In genomic region chr2:218005028-218005427, GRCh38 we compare ENCODE assay signal across 23 cellular contexts. TPM values are rescaled to one million over a fixed set of nuclear protein-coding genes. Genes with fewer than 3 reads are reported as not detected.
DNase-seq lines count a peak whose midpoint lies in the region; ATAC-seq and TF ChIP-seq lines count a peak whose summit lies in the region.
"Had no signal": no experiment of that assay in that cellular context is flagged by ENCODE, and none has a peak within 500 bp of the region (broad histone marks: within the 10 kb centered on the region; RNA-seq: fewer than 3 reads in every experiment).

No MANE protein-coding gene starts in this region.

- H3K4me3 ChIP-seq in heart left ventricle (no peak overlapping the region), thoracic aorta (no peak overlapping the region)
- H3K4me3 ChIP-seq: lung, uterus had no signal

- ATAC-seq in heart left ventricle (no peak), Right ventricle myocardium inferior (no peak), thoracic aorta (ENCODE audit: insufficient number of reproducible peaks, low FRiP score, low read depth) (no peak), GM18858 (IDR thresholded peaks at IDR 0.05; ENCODE audit: unreplicated experiment) (no peak)

- 65 to 91% (median 81%) methylated on average over 4 of the region's 4 CpGs for WGBS in heart left ventricle, 4 donors

- H3K27ac Mint-ChIP-seq in brain: peak overlapping the region in 4 of 5 experiments; percentile 41 to 99 (median 97)
- no peak overlapping the region for H3K27ac Mint-ChIP-seq in neural crest cell (ENCODE audit: unreplicated experiment)
- H3K27ac Mint-ChIP-seq: activated naive CD4-positive, alpha-beta T cell treated with anti-CD3 and anti-CD28 coated beads for 36 hours had no signal

- H3K4me3 Mint-ChIP-seq in brain: no peak overlapping the region
- H3K4me3 Mint-ChIP-seq in neural crest cell: peak overlapping the region; percentile 27
- H3K4me3 Mint-ChIP-seq: activated naive CD4-positive, alpha-beta T cell treated with anti-CD3 and anti-CD28 coated beads for 36 hours; activated T-cell treated with anti-CD3 and anti-CD28 coated beads, Interleukin-2, amount 50 U/mL, for 4 hours had no signal

- H3K36me3 Mint-ChIP-seq in brain (no peaks in the 10 kb centered on the region), neural crest cell (ENCODE audit: low read depth) (no peaks in the 10 kb centered on the region)

- H3K9me3 ChIP-seq in heart left ventricle (no peaks in the 10 kb centered on the region), thoracic aorta (no peaks in the 10 kb centered on the region)
- H3K9me3 ChIP-seq: uterus had no signal

- TF ChIP-seq CTCF in heart left ventricle (IDR thresholded peaks at IDR 0.05) (no peak), brain (conservative IDR thresholded peaks at IDR 0.05) (no peak), neural crest cell (conservative IDR thresholded peaks at IDR 0.05) (no peak), thoracic aorta (IDR thresholded peaks at IDR 0.05) (no peak)

- H3K4me1 Mint-ChIP-seq in brain (peaks cover 84% of the 10 kb centered on the region), neural crest cell (peaks cover 38% of the 10 kb centered on the region)

- peak overlapping the region in 8 of 12 donors; percentile 1 to 87 (median 37) for H3K27ac ChIP-seq in heart left ventricle
- peak overlapping the region; percentile 89 to 91 for H3K27ac ChIP-seq in thoracic aorta
- H3K27ac ChIP-seq: C4-2B, HL-60 had no signal

- H3K27me3 ChIP-seq in heart left ventricle (peaks cover 0 to 6% (median 0%) of the 10 kb centered on the region in 9 donors), thoracic aorta (replicated peaks; ENCODE audit: insufficient read depth) (no peaks in the 10 kb centered on the region)
- H3K27me3 ChIP-seq: uterus had no signal

- H3K27me3 Mint-ChIP-seq in brain (peaks cover 8% of the 10 kb centered on the region), neural crest cell (ENCODE audit: low read depth) (peaks cover 23% of the 10 kb centered on the region)

- H3K36me3 ChIP-seq in heart left ventricle (no peaks in the 10 kb centered on the region), thoracic aorta (no peaks in the 10 kb centered on the region)
- H3K36me3 ChIP-seq: uterus had no signal

- peaks cover 0 to 3% (median 0%) of the 10 kb centered on the region in 5 experiments for H3K9me3 Mint-ChIP-seq in brain
- H3K9me3 Mint-ChIP-seq in neural crest cell: no peaks in the 10 kb centered on the region
- H3K9me3 Mint-ChIP-seq: activated naive CD4-positive, alpha-beta T cell treated with anti-CD3 and anti-CD28 coated beads for 36 hours; activated T-cell treated with anti-CD3 and anti-CD28 coated beads, Interleukin-2, amount 50 U/mL, for 4 hours had no signal

- H3K4me1 ChIP-seq in heart left ventricle: peaks cover 0 to 43% (median 19%) of the 10 kb centered on the region in 12 donors
- H3K4me1 ChIP-seq in thoracic aorta (ENCODE audit: control insufficient read depth in 1 of 2, low read depth in 2 of 2): peaks cover 34 to 71% of the 10 kb centered on the region in 2 donors

- no peak for TF ChIP-seq POLR2A in heart left ventricle (IDR thresholded peaks at IDR 0.05)
- no peak for TF ChIP-seq POLR2A in erythroblast (IDR thresholded peaks at IDR 0.05; ENCODE audit: low read length)

- intact Hi-C loops in heart left ventricle (cut with DNase I): no loop called here
- intact Hi-C loops in Right ventricle myocardium inferior (cut with DNase I): no loop called here

- DNase-seq in heart left ventricle: no peak
- no peak for DNase-seq in Right ventricle myocardium inferior (ENCODE audit: missing footprints)
- no peak for DNase-seq in neural crest cell (ENCODE audit: low read depth, low spot score)
- no peak for DNase-seq in thoracic aorta (ENCODE audit: low spot score)
- no peak for DNase-seq in NCI-H774 (lab: John Stamatoyannopoulos, UW)
- DNase-seq in erythroblast (lab: John Stamatoyannopoulos, UW): no peak
- DNase-seq: ACHN; activated CD8-positive, alpha-beta memory T cell treated with anti-CD3 and anti-CD28 coated beads for 24 hours; activated naive CD4-positive, alpha-beta T cell treated with anti-CD3 and anti-CD28 coated beads for 36 hours; activated T-cell treated with anti-CD3 and anti-CD28 coated beads, Interleukin-2, amount 50 U/mL, for 4 hours; anterior cingulate cortex; effector memory CD4-positive, alpha-beta T cell; NCI-H1436 treated with DMSO at 0.1 percent for 48 hours; NCI-H2171; NCI-H526; posterior cingulate gyrus; stimulated activated CD4-positive, alpha-beta T cell treated with anti-CD3 and anti-CD28 coated beads, Interleukin-4, amount 100 ng/mL, for 4 hours; uterus had no signal

RNA-seq across cellular contexts. Expression of gene TNS1, which starts 2.2 kb away (rescaled TPM):
- 100 to 1,000 TPM; 513 to 899 (median 742) TPM for total RNA-seq in heart left ventricle
- polyA plus RNA-seq in heart left ventricle: 100 to 1,000 TPM; 243 to 339 TPM
- total RNA-seq in Right ventricle myocardium inferior: 705 TPM
- polyA plus RNA-seq in brain (ENCODE audit: insufficient read depth, low read depth, low replicate concordance): 23.1 TPM
- total RNA-seq in neural crest cell: 11.3 and 14.5 TPM in 2 replicates
- 1,000 to 10,000 TPM; 1,836 to 2,296 TPM for total RNA-seq in thoracic aorta

Comparison
In these comparisons a context has a peak if more than half of its experiments do, and no peak if none do; other contexts are left out.
1. RNA of gene TNS1, which starts 2.2 kb away (total RNA-seq): 1,836 to 2,296 TPM in thoracic aorta, 513 to 899 TPM in heart left ventricle and 705 TPM in Right ventricle myocardium inferior (single experiment); 11.3 to 14.5 TPM in neural crest cell; every median in the first group is over 10 times any median in the second.